In genomic region chr15:98124576-98124975, GRCh38 we compare ENCODE assay signal across 13 cellular contexts.
"Had no signal": no experiment of that assay in that cellular context is flagged by ENCODE, and none has a peak within 500 bp of the region (broad histone marks: within the 10 kb centered on the region; RNA-seq: fewer than 3 reads in every experiment).

No MANE protein-coding gene starts in this region.

- H3K4me3 ChIP-seq: spleen, tibial nerve, vagina had no signal

- H3K9me3 ChIP-seq: spleen, tibial nerve, vagina had no signal

- H3K27me3 ChIP-seq: spleen, tibial nerve, vagina had no signal

- H3K36me3 ChIP-seq: spleen, tibial nerve, vagina had no signal

- H3K27ac ChIP-seq: spleen, tibial nerve, vagina had no signal

- DNase-seq: activated CD4-positive, alpha-beta T cell treated with anti-CD3 and anti-CD28 coated beads for 48 hours; activated naive CD4-positive, alpha-beta T cell treated with anti-CD3 and anti-CD28 coated beads for 36 hours; cortex of kidney; effector CD8-positive, alpha-beta T cell; hypothalamus; naive thymus-derived CD4-positive, alpha-beta T cell; right cardiac atrium; spleen; stimulated activated CD4-positive, alpha-beta T cell treated with anti-CD3 and anti-CD28 coated beads, Interleukin-1b, Interleukin-23, amount 100 ng/mL, for 48 hours; stimulated activated naive B cell treated with anti-CD40 and anti-IgM and Interleukin-4, amounts not matched to agents 10 μg/mL and 1 μg/mL and 100 μg/mL, for 72 hours had no signal

- ATAC-seq: activated T-helper 17 cell treated with anti-CD3 and anti-CD28 coated beads, Interleukin-2, amount 50 U/mL, for 72 hours; naive thymus-derived CD4-positive, alpha-beta T cell; right cardiac atrium; stimulated activated naive B cell treated with anti-CD40 and anti-IgM and Interleukin-4, amounts not matched to agents 10 μg/mL and 1 μg/mL and 100 μg/mL, for 72 hours had no signal

- H3K4me1 ChIP-seq: spleen, tibial nerve had no signal
